8 cellular contexts compared by ENCODE assay signal in the genomic region with DNA sequence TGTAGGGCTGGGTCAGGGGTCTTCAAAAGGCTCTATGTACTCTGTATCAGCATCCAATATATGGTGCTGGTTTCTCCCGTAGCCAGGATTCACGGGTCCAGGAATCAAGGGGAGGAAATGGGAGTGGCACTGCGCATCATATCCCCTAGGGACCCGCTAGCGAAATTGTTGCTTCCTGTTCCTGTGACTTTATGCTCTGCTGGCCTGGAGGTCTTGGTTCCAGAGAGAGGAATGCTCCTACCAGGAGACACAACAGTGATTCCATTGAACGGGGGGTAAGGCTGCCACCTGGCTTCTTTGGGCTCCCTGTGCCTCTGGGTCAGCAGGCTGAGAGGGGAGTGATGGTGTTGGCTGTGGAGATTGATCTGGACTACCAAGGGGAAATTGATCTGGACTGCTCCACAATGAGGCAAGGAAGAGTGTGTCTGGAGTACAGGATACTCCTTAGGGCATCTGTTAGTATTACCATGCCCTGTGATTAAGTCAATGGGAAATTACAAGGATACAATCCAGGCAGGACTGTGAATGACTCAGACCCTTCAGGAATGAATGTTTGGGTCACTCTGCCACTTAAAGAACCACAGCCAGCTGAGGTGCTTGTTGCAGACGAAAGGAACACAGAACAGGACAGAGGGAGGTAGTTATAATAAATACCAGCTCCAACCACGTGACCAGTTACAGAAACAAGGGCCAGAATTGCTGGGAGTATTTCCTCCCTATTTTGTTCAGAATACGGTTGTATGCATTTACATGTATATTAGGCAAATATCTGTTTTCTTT. TPM values are rescaled to one million over a fixed set of nuclear protein-coding genes. Genes with fewer than 3 reads are reported as not detected.
DNase-seq lines count a peak whose midpoint lies in the region; ATAC-seq and TF ChIP-seq lines count a peak whose summit lies in the region.

No MANE protein-coding gene starts in this region.

- no peak overlapping the region for H3K4me3 Mint-ChIP-seq in WTC11

- POLR2A ChIA-PET in WTC11 (lab: Charles Lee), result interaction anchor here (0.6 kb wide), 1 partner anchor 36 kb away, joined by 5 read pairs; no protein-coding TSS in a partner anchor

- H3K4me1 Mint-ChIP-seq in WTC11, result no peaks in the 10 kb centered on the region

- H3K27ac ChIP-seq in heart right ventricle (peak overlapping the region in 9 of 10 donors; percentile 23 to 77 (median 55)), stomach (peak overlapping the region; percentile 47 to 83 (median 66))

- no peaks in the 10 kb centered on the region for H3K36me3 Mint-ChIP-seq in WTC11

- TF ChIP-seq POLR2A in stomach (IDR thresholded peaks at IDR 0.05), result no peak

- 34 to 42% methylated on average over 9 of the region's 9 CpGs for WGBS in heart right ventricle, 2 donors
- 47 to 61% (median 52%) methylated on average over 9 of the region's 9 CpGs for WGBS in stomach, 5 donors

- H3K27me3 Mint-ChIP-seq in WTC11 (ENCODE audit: low read depth), result no peaks in the 10 kb centered on the region

- DNase-seq in HCEC 1CT (peak; percentile 91), WTC11 (ENCODE audit: low spot score) (no peak), heart right ventricle (peak in 1 of 2 donors; percentile 64), stomach (no peak), mesenteric fat pad (ENCODE audit: low spot score) (no peak)

- TF ChIP-seq EP300 in stomach (IDR thresholded peaks at IDR 0.05), result no peak

- TF ChIP-seq CTCF in WTC11 (IDR thresholded peaks at IDR 0.05) (no peak), heart right ventricle (IDR thresholded peaks at IDR 0.05) (peak in 1 of 9 donors; percentile 9), stomach (IDR thresholded peaks at IDR 0.05) (no peak)

- no peaks in the 10 kb centered on the region for H3K9me3 Mint-ChIP-seq in WTC11

- ATAC-seq in WTC11, result no peak
- peak; percentile 51 to 83 (median 62) for ATAC-seq in heart right ventricle
- ATAC-seq in HG02798 (IDR thresholded peaks at IDR 0.05; ENCODE audit: poor library complexity, unreplicated experiment), result no peak
- no peak for ATAC-seq in HG02938 (IDR thresholded peaks at IDR 0.05; ENCODE audit: unreplicated experiment)
- no peak for ATAC-seq in GM19455 (IDR thresholded peaks at IDR 0.05; ENCODE audit: unreplicated experiment)

- H3K36me3 ChIP-seq in heart right ventricle (no peaks in the 10 kb centered on the region), stomach (peaks cover 0 to 11% (median 2%) of the 10 kb centered on the region in 4 donors)

- H3K4me3 ChIP-seq in heart right ventricle (no peak overlapping the region), stomach (no peak overlapping the region)

- H3K4me1 ChIP-seq in heart right ventricle (peaks cover 6 to 50% (median 32%) of the 10 kb centered on the region in 9 donors), stomach (peaks cover 38 to 95% (median 50%) of the 10 kb centered on the region in 4 donors)

- H3K9me3 ChIP-seq in heart right ventricle (no peaks in the 10 kb centered on the region), stomach (no peaks in the 10 kb centered on the region)

- CTCF ChIA-PET in WTC11 (lab: Charles Lee), result interaction anchor here (1.8 kb wide), 1 partner anchor 36 kb away, joined by 4 read pairs; no protein-coding TSS in a partner anchor

- peak overlapping the region; percentile 15 for H3K27ac Mint-ChIP-seq in WTC11

- intact Hi-C loops in heart right ventricle (cut with DNase I) (loop anchor here in 1 of 10 donors (5.0 kb wide), 1 partner anchor 74 kb away; no protein-coding TSS in a partner anchor), stomach (cut with DNase I; ENCODE audit: low total_unique reads) (no loop called here)

- H3K27me3 ChIP-seq in heart right ventricle (no peaks in the 10 kb centered on the region), stomach (no peaks in the 10 kb centered on the region)

TF ChIP-seq in WTC11, 78 proteins besides CTCF, POLR2A, EP300 and RAD21:
- TF ChIP-seq, protein P1, sequence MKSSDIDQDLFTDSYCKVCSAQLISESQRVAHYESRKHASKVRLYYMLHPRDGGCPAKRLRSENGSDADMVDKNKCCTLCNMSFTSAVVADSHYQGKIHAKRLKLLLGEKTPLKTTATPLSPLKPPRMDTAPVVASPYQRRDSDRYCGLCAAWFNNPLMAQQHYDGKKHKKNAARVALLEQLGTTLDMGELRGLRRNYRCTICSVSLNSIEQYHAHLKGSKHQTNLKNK (CRISPR knock-in tag; IDR thresholded peaks at IDR 0.05), result no peak
- TF ChIP-seq, protein P2, sequence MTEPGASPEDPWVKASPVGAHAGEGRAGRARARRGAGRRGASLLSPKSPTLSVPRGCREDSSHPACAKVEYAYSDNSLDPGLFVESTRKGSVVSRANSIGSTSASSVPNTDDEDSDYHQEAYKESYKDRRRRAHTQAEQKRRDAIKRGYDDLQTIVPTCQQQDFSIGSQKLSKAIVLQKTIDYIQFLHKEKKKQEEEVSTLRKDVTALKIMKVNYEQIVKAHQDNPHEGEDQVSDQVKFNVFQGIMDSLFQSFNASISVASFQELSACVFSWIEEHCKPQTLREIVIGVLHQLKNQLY (CRISPR knock-in tag; IDR thresholded peaks at IDR 0.05), result no peak

RNA-seq across cellular contexts. Expression of a gene that starts 10.2 kb away (rescaled TPM):
- total RNA-seq in WTC11 (2021) (4.3 to 5.5 TPM (median 4.6 TPM) in 3 replicates), heart right ventricle (10 to 100 TPM in 3 of 10 donors, 1 to 10 TPM in 7; 5.5 to 16.5 (median 9.4) TPM), stomach (10 to 100 TPM in 4 of 5 donors, 1 to 10 TPM in 1; 2.3 to 28.7 (median 15.1) TPM), mesenteric fat pad (48.8 TPM)
- polyA plus RNA-seq in heart right ventricle (1 to 10 TPM; 6.7 to 7.5 TPM), stomach (10 to 100 TPM in 2 of 3 donors, 1 to 10 TPM in 1; 9.4 to 26.3 (median 14.7) TPM)

Comparison
In these comparisons a context has a peak if more than half of its experiments do, and no peak if none do; other contexts are left out.
1. ATAC-seq: peak in heart right ventricle (8 of 8); none in WTC11 (single experiment), HG02798 (single experiment), HG02938 (single experiment) and GM19455 (single experiment).